Comparison of ENCODE assay signal across 8 cellular contexts in genomic region chr12:76158518-76159321, GRCh38.
DNase-seq lines count a peak whose midpoint lies in the region; ATAC-seq, FAIRE-seq and TF ChIP-seq lines count a peak whose summit lies in the region.

No MANE protein-coding gene starts in this region.

- CTCF ChIA-PET in activated naive CD4-positive, alpha-beta T cell treated with anti-CD3 and anti-CD28 coated beads, Interleukin-2, amount 10 ng/mL, durations not matched to agents 7 days and 5 days (lab: Charles Lee) = interaction anchor here (0.6 to 2.2 kb wide), 11 partner anchors 14 to 632 kb away, joined by 3 to 10 read pairs (median 3); no protein-coding TSS in a partner anchor

- no peaks in the 10 kb centered on the region for H3K36me3 Mint-ChIP-seq in CD14-positive monocyte
- no peaks in the 10 kb centered on the region for H3K36me3 Mint-ChIP-seq in activated naive CD4-positive, alpha-beta T cell treated with anti-CD3 and anti-CD28 coated beads, Interleukin-2, amount 10 ng/mL, durations not matched to agents 7 days and 5 days

- intact Hi-C loops in CD14-positive monocyte (cut with micrococcal nuclease) = loop anchor here (5.0 to 10.0 kb wide), 2 partner anchors 74 to 76 kb away; partner anchors contain the start of gene NAP1L1 (in 2 of the 2)
- intact Hi-C loops in left cardiac atrium (cut with DNase I) = loop anchor here in 1 of 2 donors (10.0 kb wide), 2 partner anchors 64 to 186 kb away; partner anchors contain the start of gene BBS10

- H3K4me3 ChIP-seq in skeletal muscle cell (ENCODE audit: low read depth, low read length) = no peak overlapping the region

- ATAC-seq in HG03280 (IDR thresholded peaks at IDR 0.05; ENCODE audit: unreplicated experiment) = peak; percentile 98
- ATAC-seq in left cardiac atrium = peak; percentile 83 to 92

- DNase-seq in CD14-positive monocyte (ENCODE audit: low spot score) = peak; percentile 71
- peak; percentile 62 for DNase-seq in GM19239 (ENCODE audit: insufficient read length, low spot score)
- DNase-seq in SHP77 treated with DMSO at 0.1 percent for 48 hours (lab: John Stamatoyannopoulos, UW) = peak; percentile 18
- peak; percentile 72 for DNase-seq in activated naive CD4-positive, alpha-beta T cell treated with anti-CD3 and anti-CD28 coated beads, Interleukin-2, amount 10 ng/mL, durations not matched to agents 7 days and 5 days
- no peak for DNase-seq in left cardiac atrium
- peak; percentile 62 for DNase-seq in skeletal muscle cell (ENCODE audit: low read depth)
- no peak for DNase-seq in NCI-H1092 (lab: John Stamatoyannopoulos, UW)

- H3K4me3 Mint-ChIP-seq in CD14-positive monocyte = peak overlapping the region; percentile 78 to 89
- peak overlapping the region; percentile 30 for H3K4me3 Mint-ChIP-seq in activated naive CD4-positive, alpha-beta T cell treated with anti-CD3 and anti-CD28 coated beads, Interleukin-2, amount 10 ng/mL, durations not matched to agents 7 days and 5 days

- peaks cover 0 to 2% (median 0%) of the 10 kb centered on the region in 7 donors for H3K9me3 Mint-ChIP-seq in CD14-positive monocyte
- no peaks in the 10 kb centered on the region for H3K9me3 Mint-ChIP-seq in activated naive CD4-positive, alpha-beta T cell treated with anti-CD3 and anti-CD28 coated beads, Interleukin-2, amount 10 ng/mL, durations not matched to agents 7 days and 5 days

- FAIRE-seq in GM19239 (lab: Jason Lieb, UNC) = peak; percentile 97

- H3K27me3 Mint-ChIP-seq in CD14-positive monocyte (ENCODE audit: low read depth in 3 of 3) = no peaks in the 10 kb centered on the region
- no peaks in the 10 kb centered on the region for H3K27me3 Mint-ChIP-seq in activated naive CD4-positive, alpha-beta T cell treated with anti-CD3 and anti-CD28 coated beads, Interleukin-2, amount 10 ng/mL, durations not matched to agents 7 days and 5 days

- peaks cover 43% of the 10 kb centered on the region for H3K4me1 Mint-ChIP-seq in CD14-positive monocyte
- H3K4me1 Mint-ChIP-seq in activated naive CD4-positive, alpha-beta T cell treated with anti-CD3 and anti-CD28 coated beads, Interleukin-2, amount 10 ng/mL, durations not matched to agents 7 days and 5 days = peaks cover 9% of the 10 kb centered on the region

- TF ChIP-seq CTCF in CD14-positive monocyte (IDR thresholded peaks at IDR 0.05) = peak; percentile 84

- peak overlapping the region; percentile 81 to 97 (median 89) for H3K27ac Mint-ChIP-seq in CD14-positive monocyte
- no peak overlapping the region for H3K27ac Mint-ChIP-seq in activated naive CD4-positive, alpha-beta T cell treated with anti-CD3 and anti-CD28 coated beads, Interleukin-2, amount 10 ng/mL, durations not matched to agents 7 days and 5 days

Comparison
In these comparisons a context has a peak if more than half of its experiments do, and no peak if none do; other contexts are left out.
1. DNase-seq: peak in CD14-positive monocyte (single experiment), GM19239 (single experiment), SHP77 treated with DMSO at 0.1 percent for 48 hours (single experiment), activated naive CD4-positive, alpha-beta T cell treated with anti-CD3 and anti-CD28 coated beads, Interleukin-2, amount 10 ng/mL, durations not matched to agents 7 days and 5 days (single experiment) and skeletal muscle cell (single experiment); none in left cardiac atrium (single experiment) and NCI-H1092 (single experiment).